Comparison of ENCODE assay signal across 19 cellular contexts in genomic region chr4:41763741-41764140, GRCh38. TPM values are rescaled to one million over a fixed set of nuclear protein-coding genes. Genes with fewer than 3 reads are reported as not detected.
DNase-seq lines count a peak whose midpoint lies in the region; FAIRE-seq and TF ChIP-seq lines count a peak whose summit lies in the region.
"Had no signal": no experiment of that assay in that cellular context is flagged by ENCODE, and none has a peak within 500 bp of the region (broad histone marks: within the 10 kb centered on the region; RNA-seq: fewer than 3 reads in every experiment).

No MANE protein-coding gene starts in this region.

- H3K27me3 ChIP-seq in bronchial epithelial cell (ENCODE audit: control insufficient read depth, insufficient read depth, low read length) (peaks cover 5% of the 10 kb centered on the region), endodermal cell (ENCODE audit: control insufficient read depth, insufficient read depth, low read length, poor library complexity, severe bottlenecking) (peaks cover 75% of the 10 kb centered on the region)

- H3K9ac ChIP-seq in endodermal cell (ENCODE audit: extremely low read depth, low read length, poor library complexity, severe bottlenecking): no peak overlapping the region

- DNase-seq in SKM-1 treated with dmso at 0.1 percent for 144 hours (lab: John Stamatoyannopoulos, UW; ENCODE audit: unreplicated experiment) (peak; percentile 4), SKM-1 (lab: John Stamatoyannopoulos, UW; ENCODE audit: unreplicated experiment) (no peak), LNCaP clone FGC (ENCODE audit: low read depth) (peak; percentile 47), bronchial epithelial cell (ENCODE audit: low read depth) (peak; percentile 63), endodermal cell (no peak), AG08396 (ENCODE audit: low spot score) (no peak), mesenteric fat pad (ENCODE audit: low spot score) (no peak)
- DNase-seq: Caco-2; CD8-positive, alpha-beta memory T cell; DND-41; GDM1; HCEC 1CT; HFFc6 had no signal

- no peak overlapping the region for H3K4me3 ChIP-seq in LNCaP clone FGC (ENCODE audit: low read depth, low read length)
- no peak overlapping the region for H3K4me3 ChIP-seq in bronchial epithelial cell (ENCODE audit: low read depth, low read length)
- no peak overlapping the region for H3K4me3 ChIP-seq in endodermal cell (ENCODE audit: low read length)

- 82% methylated on average over 2 of the region's 2 CpGs for WGBS in endodermal cell (ENCODE audit: insufficient coverage in 1 of 2, insufficient read length in 1 of 2), 2 experiments

- H3K4me1 ChIP-seq in endodermal cell (ENCODE audit: control insufficient read depth, insufficient read depth, low read length): no peaks in the 10 kb centered on the region
- H3K4me1 ChIP-seq: Caco-2 had no signal

- H3K27ac ChIP-seq in endodermal cell (ENCODE audit: low read depth, low read length): no peak overlapping the region

- H3K9me3 ChIP-seq in endodermal cell (ENCODE audit: control insufficient read depth, low read length): no peaks in the 10 kb centered on the region
- H3K9me3 ChIP-seq: Caco-2 had no signal

- H3K27ac Mint-ChIP-seq in endodermal cell: no peak overlapping the region
- H3K27ac Mint-ChIP-seq: CD8-positive, alpha-beta memory T cell; HFFc6 had no signal

- no peaks in the 10 kb centered on the region for H3K9me3 Mint-ChIP-seq in endodermal cell
- H3K9me3 Mint-ChIP-seq: HFFc6 had no signal

- no peaks in the 10 kb centered on the region for H3K36me3 Mint-ChIP-seq in endodermal cell (ENCODE audit: low read depth)
- H3K36me3 Mint-ChIP-seq: CD8-positive, alpha-beta memory T cell had no signal

- peaks cover 80% of the 10 kb centered on the region for H3K27me3 Mint-ChIP-seq in endodermal cell (ENCODE audit: insufficient read depth)

- TF ChIP-seq CTCF in LNCaP clone FGC (IDR thresholded peaks at IDR 0.05; ENCODE audit: control insufficient read depth, extremely low read depth, insufficient read depth): no peak
- TF ChIP-seq CTCF in bronchial epithelial cell (IDR thresholded peaks at IDR 0.05; ENCODE audit: insufficient read depth, low read length, severe bottlenecking): no peak
- no peak for TF ChIP-seq CTCF in endodermal cell (conservative IDR thresholded peaks at IDR 0.05)

- no peaks in the 10 kb centered on the region for H3K4me1 Mint-ChIP-seq in endodermal cell
- H3K4me1 Mint-ChIP-seq: CD8-positive, alpha-beta memory T cell had no signal

- H3K4me3 Mint-ChIP-seq in endodermal cell: no peak overlapping the region
- H3K4me3 Mint-ChIP-seq: CD8-positive, alpha-beta memory T cell; HFFc6 had no signal

- FAIRE-seq in bronchial epithelial cell (lab: Jason Lieb, UNC): no peak
- FAIRE-seq: A204.1, GM19239, HepG2, HTR-8/SVneo had no signal

- H3K36me3 ChIP-seq in bronchial epithelial cell (ENCODE audit: control insufficient read depth, insufficient read depth, low read length) (no peaks in the 10 kb centered on the region), endodermal cell (ENCODE audit: control insufficient read depth, insufficient read depth, low read length) (no peaks in the 10 kb centered on the region)

RNA-seq across cellular contexts. Expression of gene PHOX2B, which starts 15.2 kb away (rescaled TPM):
- total RNA-seq in bronchial epithelial cell (not detected in 2 replicates), endodermal cell (not detected), mesenteric fat pad (not detected)
- polyA plus RNA-seq in endodermal cell (2013, experiment 1 of 2): 6.8 TPM
- 8.2 TPM for polyA plus RNA-seq in endodermal cell (2013, experiment 2 of 2)
- total RNA-seq: Caco-2; CD8-positive, alpha-beta memory T cell; H4; HepG2; HFFc6 had no signal
- polyA plus RNA-seq: BJ; CD8-positive, alpha-beta memory T cell; HepG2 had no signal

Comparison
In these comparisons a context has a peak if more than half of its experiments do, and no peak if none do; other contexts are left out.
1. DNase-seq: peak in SKM-1 treated with dmso at 0.1 percent for 144 hours (single experiment), LNCaP clone FGC (single experiment) and bronchial epithelial cell (single experiment); none in SKM-1 (single experiment), endodermal cell (single experiment), AG08396 (single experiment) and mesenteric fat pad (single experiment).